Comparison of ENCODE assay signal across 27 cellular contexts in the genomic region with DNA sequence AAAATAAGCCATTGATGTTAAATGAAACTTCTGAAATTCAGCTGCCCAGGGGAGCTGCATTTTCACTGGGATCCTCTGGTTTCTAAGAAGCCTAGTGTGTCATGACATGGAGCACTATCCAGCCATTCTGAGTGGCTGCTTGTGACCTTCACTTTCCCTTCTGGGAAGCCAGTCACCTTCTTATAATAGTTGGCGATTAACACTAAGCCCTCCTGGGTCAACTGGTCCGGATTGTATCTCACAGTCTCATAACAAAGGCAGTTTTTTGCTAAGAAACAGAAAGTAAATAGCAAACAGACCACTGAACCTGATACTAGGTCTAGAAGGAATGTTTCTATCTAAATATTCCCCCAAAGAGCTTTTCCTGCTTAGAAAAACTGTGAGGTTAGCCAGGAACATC. TPM values are rescaled to one million over a fixed set of nuclear protein-coding genes. Genes with fewer than 3 reads are reported as not detected.
"Had no signal": no experiment of that assay in that cellular context is flagged by ENCODE, and none has a peak within 500 bp of the region (broad histone marks: within the 10 kb centered on the region; RNA-seq: fewer than 3 reads in every experiment).

No MANE protein-coding gene starts in this region.

- H3K4me3 ChIP-seq: coronary artery, hepatocyte, ovary, thyroid gland had no signal

- H3K36me3 Mint-ChIP-seq: activated CD4-positive, alpha-beta memory T cell treated with anti-CD3 and anti-CD28 coated beads for 36 hours; brain; naive thymus-derived CD8-positive, alpha-beta T cell; T-cell had no signal

- H3K27me3 ChIP-seq: hepatocyte, ovary, thyroid gland had no signal

- H3K27ac ChIP-seq: coronary artery, hepatocyte, ovary, thyroid gland had no signal

- H3K4me3 Mint-ChIP-seq: activated B cell treated with CpG ODN at 0.5 μM for 24 hours; activated CD4-positive, alpha-beta memory T cell treated with anti-CD3 and anti-CD28 coated beads for 36 hours; activated naive CD8-positive, alpha-beta T cell; activated T-helper 1 cell treated with anti-CD3 and anti-CD28 coated beads, Interleukin-12 subunit alpha, Interleukin-12 subunit beta, Interleukin-2, Interleukin-4 antibody, amounts not matched to agents 30 ng/mL and 10 ng/mL and 1 ng/mL, durations not matched to agents 14 hours and 24 hours and 36 hours; brain; naive thymus-derived CD8-positive, alpha-beta T cell; T-cell had no signal

- H3K9me3 Mint-ChIP-seq: activated B cell treated with CpG ODN at 0.5 μM for 24 hours; activated CD4-positive, alpha-beta memory T cell treated with anti-CD3 and anti-CD28 coated beads for 36 hours; activated T-helper 1 cell treated with anti-CD3 and anti-CD28 coated beads, Interleukin-12 subunit alpha, Interleukin-12 subunit beta, Interleukin-2, Interleukin-4 antibody, amounts not matched to agents 30 ng/mL and 10 ng/mL and 1 ng/mL, durations not matched to agents 14 hours and 24 hours and 36 hours; naive thymus-derived CD8-positive, alpha-beta T cell; T-cell had no signal

- H2AFZ ChIP-seq: hepatocyte had no signal

- H3K27ac Mint-ChIP-seq: activated B cell treated with CpG ODN at 0.5 μM for 24 hours; activated CD4-positive, alpha-beta memory T cell treated with anti-CD3 and anti-CD28 coated beads for 36 hours; activated naive CD8-positive, alpha-beta T cell; activated T-helper 1 cell treated with anti-CD3 and anti-CD28 coated beads, Interleukin-12 subunit alpha, Interleukin-12 subunit beta, Interleukin-2, Interleukin-4 antibody, amounts not matched to agents 30 ng/mL and 10 ng/mL and 1 ng/mL, durations not matched to agents 14 hours and 24 hours and 36 hours; T-cell had no signal

- H3K27me3 Mint-ChIP-seq: activated B cell treated with CpG ODN at 0.5 μM for 24 hours; activated CD4-positive, alpha-beta memory T cell treated with anti-CD3 and anti-CD28 coated beads for 36 hours; activated naive CD8-positive, alpha-beta T cell; T-cell had no signal

- H3K9me3 ChIP-seq: ovary, thyroid gland had no signal

- H3K36me3 ChIP-seq: ovary, thyroid gland had no signal

- H3K4me2 ChIP-seq: hepatocyte had no signal

- H3K4me1 Mint-ChIP-seq: activated B cell treated with CpG ODN at 0.5 μM for 24 hours; naive thymus-derived CD8-positive, alpha-beta T cell; T-cell had no signal

- H3K79me2 ChIP-seq: hepatocyte had no signal

- H3K4me1 ChIP-seq: thyroid gland had no signal

- DNase-seq: activated B cell treated with CpG ODN at 0.5 μM for 24 hours; activated CD4-positive, alpha-beta memory T cell treated with anti-CD3 and anti-CD28 coated beads for 36 hours; activated CD4-positive, alpha-beta T cell treated with anti-CD3 and anti-CD28 coated beads for 4 hours; activated gamma-delta T cell treated with Interleukin-2 at 50 U/mL for 16 hours; activated T-cell treated with anti-CD3 and anti-CD28 coated beads for 4 hours; amygdala; central memory CD4-positive, alpha-beta T cell; islet precursor cell; mesendoderm; naive thymus-derived CD8-positive, alpha-beta T cell; ovary; stimulated activated CD4-positive, alpha-beta T cell treated with anti-CD3 and anti-CD28 coated beads, Interleukin-12 subunit alpha, Interleukin-12 subunit beta, amount 100 ng/mL, for 4 hours; stimulated activated CD4-positive, alpha-beta T cell treated with anti-CD3 and anti-CD28 coated beads, Interleukin-1b, Interleukin-23, amount 100 ng/mL, for 48 hours; stimulated activated CD8-positive, alpha-beta memory T cell treated with anti-CD3 and anti-CD28 coated beads, Interleukin-4, amount 100 ng/mL, for 48 hours; stimulated activated naive CD4-positive, alpha-beta T cell treated with Interleukin-2 at 50 U/mL for 16 hours; T-cell; thyroid gland had no signal

- ATAC-seq: naive thymus-derived CD8-positive, alpha-beta T cell; SK-N-SH treated with all-trans-retinoic acid at 6 μM for 48 hours; T-cell had no signal

RNA-seq across cellular contexts. Expression of a gene that starts 7.9 kb away (rescaled TPM):
- total RNA-seq: activated B cell treated with CpG ODN at 0.5 μM for 24 hours; activated CD4-positive, alpha-beta memory T cell treated with anti-CD3 and anti-CD28 coated beads for 36 hours; activated T-helper 1 cell treated with anti-CD3 and anti-CD28 coated beads, Interleukin-12 subunit alpha, Interleukin-12 subunit beta, Interleukin-2, Interleukin-4 antibody, amounts not matched to agents 30 ng/mL and 10 ng/mL and 1 ng/mL, durations not matched to agents 14 hours and 24 hours and 36 hours; hepatocyte; mucosa of gallbladder; naive thymus-derived CD8-positive, alpha-beta T cell; pulmonary artery endothelial cell; subcutaneous adipose tissue; T-cell; thyroid gland had no signal
- polyA plus RNA-seq: liver; naive thymus-derived CD8-positive, alpha-beta T cell had no signal

RNA-seq across cellular contexts. Expression of a gene that starts 46.8 kb away (rescaled TPM):
- total RNA-seq: naive thymus-derived CD8-positive, alpha-beta T cell; thyroid gland had no signal
- polyA plus RNA-seq: naive thymus-derived CD8-positive, alpha-beta T cell had no signal
